In the genomic region with DNA sequence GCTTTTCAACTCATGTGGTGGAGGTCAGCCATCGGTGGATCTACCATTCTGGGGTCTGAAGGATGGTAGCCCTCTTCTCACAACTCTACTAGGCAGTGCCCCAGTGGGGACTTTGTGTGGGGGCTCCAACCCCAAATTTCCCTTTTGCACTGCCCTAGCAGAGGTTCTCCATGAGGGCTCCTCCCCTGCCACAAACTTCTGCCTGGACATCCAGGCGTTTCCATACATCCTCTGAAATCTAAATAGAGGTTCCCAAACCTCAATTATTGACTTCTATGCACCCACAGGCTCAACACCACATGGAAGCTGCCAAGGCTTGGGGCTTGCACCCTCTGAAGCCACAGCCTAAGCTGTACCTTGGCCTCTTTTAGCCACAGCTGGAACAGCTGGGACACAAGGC, we compare ENCODE assay signal across 2 cellular contexts. TPM values are rescaled to one million over a fixed set of nuclear protein-coding genes. Genes with fewer than 3 reads are reported as not detected.
"Had no signal": no experiment of that assay in that cellular context is flagged by ENCODE, and none has a peak within 500 bp of the region (broad histone marks: within the 10 kb centered on the region; RNA-seq: fewer than 3 reads in every experiment).

No MANE protein-coding gene starts in this region.

RNA-seq across cellular contexts. Expression of gene IL7R, which starts 11.2 kb away (rescaled TPM):
- total RNA-seq: H7, HT-29 had no signal
